8 cellular contexts compared by ENCODE assay signal in genomic region chr10:72296829-72297280, GRCh38. TPM values are rescaled to one million over a fixed set of nuclear protein-coding genes. Genes with fewer than 3 reads are reported as not detected.
DNase-seq lines count a peak whose midpoint lies in the region; ATAC-seq and TF ChIP-seq lines count a peak whose summit lies in the region.
"Not testable (repeated sequence)": the region's sequence is repeated elsewhere in the genome, so short reads cannot be mapped to it uniquely, and the experiment has no call there.

No MANE protein-coding gene starts in this region.

- not testable (repeated sequence) for DNase-seq in CD4-positive, CD25-positive, alpha-beta regulatory T cell; HL-60 (ENCODE audit: low read depth in 1 of 2, low spot score in 1 of 2); adrenal gland; epithelial cell of esophagus (ENCODE audit: low read depth); left lung; osteocyte (ENCODE audit: extremely low spot score, unreplicated experiment)

- H3K27me3 Mint-ChIP-seq in CD4-positive, CD25-positive, alpha-beta regulatory T cell; T-helper 1 cell treated with Interleukin-12 subunit alpha and Interleukin-12 subunit beta and Interleukin-4 antibody, amounts not matched to agents 30 μg/mL and 1 μg/mL, for 36 hours (ENCODE audit: low read depth); osteocyte (ENCODE audit: unreplicated experiment): not testable (repeated sequence)

- not testable (repeated sequence) for H3K36me3 Mint-ChIP-seq in CD4-positive, CD25-positive, alpha-beta regulatory T cell; T-helper 1 cell treated with Interleukin-12 subunit alpha and Interleukin-12 subunit beta and Interleukin-4 antibody, amounts not matched to agents 30 μg/mL and 1 μg/mL, for 36 hours (ENCODE audit: low read depth); osteocyte (ENCODE audit: unreplicated experiment)

- TF ChIP-seq CTCF in HL-60 (IDR thresholded peaks at IDR 0.05; ENCODE audit: insufficient read depth, low read length); adrenal gland (IDR thresholded peaks at IDR 0.05); epithelial cell of esophagus (IDR thresholded peaks at IDR 0.05; ENCODE audit: insufficient read depth, low read depth, low read length, missing control alignments); left lung (IDR thresholded peaks at IDR 0.05); osteocyte (IDR thresholded peaks at IDR 0.05): not testable (repeated sequence)

- intact Hi-C loops in adrenal gland (cut with DNase I) = loop anchor here in 1 of 2 donors (2.0 kb wide), 1 partner anchor 22 kb away; no protein-coding TSS in a partner anchor
- intact Hi-C loops in left lung (cut with DNase I) = not testable (repeated sequence)

- H3K27ac Mint-ChIP-seq in CD4-positive, CD25-positive, alpha-beta regulatory T cell = peak overlapping the region; percentile 99 to 100 (median 99)
- H3K27ac Mint-ChIP-seq in T-helper 1 cell treated with Interleukin-12 subunit alpha and Interleukin-12 subunit beta and Interleukin-4 antibody, amounts not matched to agents 30 μg/mL and 1 μg/mL, for 36 hours = peak overlapping the region; percentile 100
- H3K27ac Mint-ChIP-seq in osteocyte (ENCODE audit: unreplicated experiment) = peak overlapping the region; percentile 94

- not testable (repeated sequence) for TF ChIP-seq POLR2A in adrenal gland (IDR thresholded peaks at IDR 0.05)

- H3K36me3 ChIP-seq in CD4-positive, CD25-positive, alpha-beta regulatory T cell (ENCODE audit: control insufficient read depth, insufficient read depth, low read length); adrenal gland (replicated peaks in 1 of 2); left lung; thymus (ENCODE audit: control insufficient read depth, insufficient read depth): not testable (repeated sequence)

- ATAC-seq in CD4-positive, CD25-positive, alpha-beta regulatory T cell (ENCODE audit: low read depth in 2 of 2); left lung: not testable (repeated sequence)

- H3K4me3 Mint-ChIP-seq in CD4-positive, CD25-positive, alpha-beta regulatory T cell = peak overlapping the region; percentile 84 to 92 (median 88)
- peak overlapping the region; percentile 92 for H3K4me3 Mint-ChIP-seq in T-helper 1 cell treated with Interleukin-12 subunit alpha and Interleukin-12 subunit beta and Interleukin-4 antibody, amounts not matched to agents 30 μg/mL and 1 μg/mL, for 36 hours
- peak overlapping the region; percentile 73 for H3K4me3 Mint-ChIP-seq in osteocyte (ENCODE audit: unreplicated experiment)

- 67 to 78% (median 72%) methylated on average over 19 of the region's 19 CpGs for WGBS in adrenal gland, 4 donors
- 51% methylated on average over 19 of the region's 19 CpGs for WGBS in thymus

- peaks cover 36% of the 10 kb centered on the region for H3K4me1 ChIP-seq in CD4-positive, CD25-positive, alpha-beta regulatory T cell (ENCODE audit: control insufficient read depth, insufficient read depth, low read length, poor library complexity, severe bottlenecking)
- peaks cover 15 to 24% of the 10 kb centered on the region in 2 donors for H3K4me1 ChIP-seq in adrenal gland (replicated peaks in 1 of 2)
- H3K4me1 ChIP-seq in left lung = peaks cover 7 to 43% of the 10 kb centered on the region in 2 donors
- H3K4me1 ChIP-seq in thymus (ENCODE audit: control insufficient read depth, insufficient read depth, low read length) = peaks cover 39% of the 10 kb centered on the region

- peaks cover 4 to 66% (median 42%) of the 10 kb centered on the region in 4 donors for H3K4me1 Mint-ChIP-seq in CD4-positive, CD25-positive, alpha-beta regulatory T cell
- H3K4me1 Mint-ChIP-seq in T-helper 1 cell treated with Interleukin-12 subunit alpha and Interleukin-12 subunit beta and Interleukin-4 antibody, amounts not matched to agents 30 μg/mL and 1 μg/mL, for 36 hours (ENCODE audit: low read depth) = peaks cover 59% of the 10 kb centered on the region
- peaks cover 17% of the 10 kb centered on the region for H3K4me1 Mint-ChIP-seq in osteocyte (ENCODE audit: unreplicated experiment)

- H3K27me3 ChIP-seq in CD4-positive, CD25-positive, alpha-beta regulatory T cell (ENCODE audit: control insufficient read depth, insufficient read depth, low read length); HL-60 (ENCODE audit: insufficient read depth, poor library complexity, severe bottlenecking); adrenal gland; left lung; thymus (ENCODE audit: control insufficient read depth, insufficient read depth): not testable (repeated sequence)

- peak overlapping the region; percentile 64 for H3K4me3 ChIP-seq in CD4-positive, CD25-positive, alpha-beta regulatory T cell (ENCODE audit: low read depth, low read length)
- peak overlapping the region; percentile 13 for H3K4me3 ChIP-seq in HL-60 (replicated peaks; ENCODE audit: insufficient read depth, low read length)
- H3K4me3 ChIP-seq in adrenal gland = peak overlapping the region in 1 of 4 donors; percentile 63
- H3K4me3 ChIP-seq in epithelial cell of esophagus (ENCODE audit: low read length) = peak overlapping the region; percentile 52
- peak overlapping the region; percentile 63 to 82 for H3K4me3 ChIP-seq in left lung
- peak overlapping the region; percentile 52 for H3K4me3 ChIP-seq in thymus (ENCODE audit: low read length)

- H3K9me3 ChIP-seq in CD4-positive, CD25-positive, alpha-beta regulatory T cell (ENCODE audit: control insufficient read depth in 2 of 2, low read length in 2 of 2); adrenal gland (replicated peaks in 1 of 3); left lung; thymus (ENCODE audit: control insufficient read depth): not testable (repeated sequence)

- H3K27ac ChIP-seq in CD4-positive, CD25-positive, alpha-beta regulatory T cell (ENCODE audit: insufficient read depth, low read length, poor library complexity, severe bottlenecking) = peak overlapping the region; percentile 99
- H3K27ac ChIP-seq in HL-60 (replicated peaks) (peak overlapping the region; percentile 59), adrenal gland (peak overlapping the region in 4 of 5 donors; percentile 82 to 97 (median 90)), left lung (peak overlapping the region; percentile 95 to 99), thymus (ENCODE audit: low read depth) (peak overlapping the region; percentile 95)

- H3K9me3 Mint-ChIP-seq in CD4-positive, CD25-positive, alpha-beta regulatory T cell; T-helper 1 cell treated with Interleukin-12 subunit alpha and Interleukin-12 subunit beta and Interleukin-4 antibody, amounts not matched to agents 30 μg/mL and 1 μg/mL, for 36 hours; osteocyte (ENCODE audit: unreplicated experiment): not testable (repeated sequence)

RNA-seq across cellular contexts. Expression of gene DDIT4, which starts 23.1 kb away (rescaled TPM):
- 403 TPM for total RNA-seq in CD4-positive, CD25-positive, alpha-beta regulatory T cell
- polyA plus RNA-seq in CD4-positive, CD25-positive, alpha-beta regulatory T cell = 100 to 1,000 TPM in 1 of 4 donors, 10 to 100 TPM in 3; 62.1 to 123 (median 76.6) TPM
- total RNA-seq in adrenal gland = 100 to 1,000 TPM; 211 to 711 (median 386) TPM
- 100 to 1,000 TPM; 109 to 149 (median 123) TPM for polyA plus RNA-seq in adrenal gland
- total RNA-seq in left lung = 10 to 100 TPM; 40.7 to 73.8 TPM
- 288 and 290 TPM in 2 replicates for total RNA-seq in osteocyte
- 628 TPM for polyA plus RNA-seq in thymus

RNA-seq across cellular contexts. Expression of gene DNAJB12, which starts 57.9 kb away (rescaled TPM):
- total RNA-seq in CD4-positive, CD25-positive, alpha-beta regulatory T cell = 40.2 TPM
- polyA plus RNA-seq in CD4-positive, CD25-positive, alpha-beta regulatory T cell = 10 to 100 TPM; 17.8 to 24.4 (median 19.9) TPM
- total RNA-seq in adrenal gland (10 to 100 TPM; 36.3 to 67.0 (median 49.3) TPM), left lung (10 to 100 TPM; 30.9 to 38.9 TPM), osteocyte (42.4 and 43.0 TPM in 2 replicates)
- polyA plus RNA-seq in adrenal gland (10 to 100 TPM; 37.4 to 47.8 (median 37.9) TPM), thymus (14.6 TPM)
